15 cellular contexts compared by ENCODE assay signal in the genomic region with DNA sequence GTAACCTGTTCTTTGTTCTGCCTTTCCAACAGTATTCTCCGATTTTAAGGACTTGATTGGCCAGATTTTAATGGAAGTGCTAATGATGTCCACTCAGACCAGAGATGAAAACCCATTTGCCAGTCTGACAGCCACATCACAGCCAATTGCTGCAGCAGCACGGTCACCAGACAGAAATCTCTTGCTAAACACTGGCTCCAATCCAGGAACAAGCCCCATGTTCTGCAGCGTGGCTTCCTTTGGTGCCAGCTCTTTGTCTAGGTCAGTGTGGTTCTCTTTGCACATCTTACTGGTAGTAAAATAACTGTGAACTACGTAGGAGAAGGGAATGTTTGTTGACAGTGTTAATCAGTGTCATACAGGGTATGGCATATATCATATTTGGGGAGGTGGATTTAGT.
A peak's percentile ranks its signal among the peaks of the same experiment; 100 is the strongest.
DNase-seq lines count a peak whose midpoint lies in the region; TF ChIP-seq lines count a peak whose summit lies in the region.
"Had no signal": no experiment of that assay in that cellular context is flagged by ENCODE, and none has a peak within 500 bp of the region (broad histone marks: within the 10 kb centered on the region; RNA-seq: fewer than 3 reads in every experiment).

No MANE protein-coding gene starts in this region.

- H3K4me3 ChIP-seq in dorsolateral prefrontal cortex = no peak overlapping the region
- H3K4me3 ChIP-seq: coronary artery, sigmoid colon had no signal

- TF ChIP-seq CTCF in dorsolateral prefrontal cortex (IDR thresholded peaks at IDR 0.05 in 54 of 56, conservative IDR thresholded peaks at IDR 0.05 in 2 of 56; ENCODE audit: low read depth in 1 of 56, partially characterized antibody in 56 of 56) = no peak

- H3K27me3 ChIP-seq in dorsolateral prefrontal cortex = no peaks in the 10 kb centered on the region
- H3K27me3 ChIP-seq: sigmoid colon had no signal

- peak overlapping the region in 52 of 59 donors; percentile 0 to 97 (median 83) for H3K27ac ChIP-seq in dorsolateral prefrontal cortex
- H3K27ac ChIP-seq: coronary artery had no signal

- intact Hi-C loops in dorsolateral prefrontal cortex (cut with DNase I) = loop anchor here (5.0 kb wide), 2 partner anchors 43 to 73 kb away; partner anchors contain the start of gene UBE4B (in 1 of the 2)

- peak; percentile 2 for DNase-seq in amniotic epithelial cell (ENCODE audit: low read depth)
- DNase-seq in dorsolateral prefrontal cortex = peak in 3 of 10 donors; percentile 45 to 66 (median 57)
- peak; percentile 57 for DNase-seq in inferior parietal cortex (ENCODE audit: extremely low spot score)
- DNase-seq in superior temporal gyrus (ENCODE audit: extremely low spot score) = peak; percentile 81
- DNase-seq in stimulated activated CD4-positive, alpha-beta T cell treated with anti-CD3 and anti-CD28 coated beads, Interleukin-2, amount 100 ng/mL, for 48 hours = no peak
- DNase-seq in NAMALWA (ENCODE audit: low spot score) = no peak
- no peak for DNase-seq in foreskin melanocyte
- DNase-seq: activated CD8-positive, alpha-beta memory T cell treated with anti-CD3 and anti-CD28 coated beads, Interleukin-2, amount 50 U/mL, for 48 hours; activated naive CD4-positive, alpha-beta T cell; COR-L47; NCI-H2029 treated with DMSO at 0.1 percent for 48 hours; NCI-H524; sigmoid colon; stimulated activated naive B cell treated with anti-CD40 and anti-IgM and Interleukin-4, amounts not matched to agents 10 μg/mL and 1 μg/mL and 100 μg/mL, for 72 hours had no signal

Comparison
In these comparisons a context has a peak if more than half of its experiments do, and no peak if none do; other contexts are left out.
1. DNase-seq: peak in amniotic epithelial cell (single experiment), inferior parietal cortex (single experiment) and superior temporal gyrus (single experiment); none in stimulated activated CD4-positive, alpha-beta T cell treated with anti-CD3 and anti-CD28 coated beads, Interleukin-2, amount 100 ng/mL, for 48 hours (0 of 2), NAMALWA (single experiment) and foreskin melanocyte (single experiment).